Comparison of ENCODE assay signal across 19 cellular contexts in the genomic region with DNA sequence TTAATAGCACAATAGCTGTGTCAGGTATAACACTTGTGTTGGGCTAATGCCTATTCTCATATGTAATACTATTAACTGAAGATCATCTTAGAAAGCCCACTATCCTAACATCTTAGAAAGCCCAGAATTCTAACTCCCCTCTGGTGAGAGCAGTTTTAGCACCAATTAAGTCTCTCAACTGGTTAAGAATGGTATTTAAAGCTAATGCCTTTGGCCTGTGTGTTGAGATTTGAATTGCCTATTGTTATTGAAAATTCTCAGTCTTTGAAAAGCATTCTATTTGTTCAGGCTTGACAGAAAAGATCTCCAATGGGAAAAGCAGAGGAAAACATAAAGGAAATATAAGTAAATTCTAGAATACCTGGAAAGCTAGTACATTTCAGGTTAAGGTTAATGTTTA.
DNase-seq lines count a peak whose midpoint lies in the region; ATAC-seq, FAIRE-seq and TF ChIP-seq lines count a peak whose summit lies in the region.
"Had no signal": no experiment of that assay in that cellular context is flagged by ENCODE, and none has a peak within 500 bp of the region (broad histone marks: within the 10 kb centered on the region; RNA-seq: fewer than 3 reads in every experiment).

No MANE protein-coding gene starts in this region.

- H3K36me3 ChIP-seq in liver (ENCODE audit: control insufficient read depth in 4 of 4, insufficient read depth in 3 of 4, low read depth in 1 of 4, low read length in 3 of 4) (no peaks in the 10 kb centered on the region), HepG2 (replicated peaks in 1 of 2; ENCODE audit: control insufficient read depth in 1 of 2, insufficient read depth in 2 of 2, low read length in 2 of 2) (no peaks in the 10 kb centered on the region), esophagus muscularis mucosa (no peaks in the 10 kb centered on the region), parathyroid adenoma (ENCODE audit: control insufficient read depth, insufficient read depth, low read length) (no peaks in the 10 kb centered on the region), vagina (no peaks in the 10 kb centered on the region), mucosa of descending colon (ENCODE audit: low read depth) (no peaks in the 10 kb centered on the region)

- H3K27me3 ChIP-seq in liver (ENCODE audit: control insufficient read depth in 4 of 4, insufficient read depth in 4 of 4, low read length in 3 of 4) (no peaks in the 10 kb centered on the region), HepG2 (ENCODE audit: control insufficient read depth in 1 of 2, insufficient read depth in 2 of 2, low read length in 2 of 2) (no peaks in the 10 kb centered on the region), esophagus muscularis mucosa (no peaks in the 10 kb centered on the region), parathyroid adenoma (ENCODE audit: control insufficient read depth, insufficient read depth, low read length) (no peaks in the 10 kb centered on the region), vagina (no peaks in the 10 kb centered on the region)
- H3K27me3 ChIP-seq: body of pancreas had no signal

- CTCF ChIA-PET in HepG2 (lab: Yijun Ruan, JAX; ENCODE audit: low intra/inter-chr PET ratio, low total read pairs) = no interaction called here

- TF ChIP-seq EP300 in HepG2 (IDR thresholded peaks at IDR 0.05; ENCODE audit: low read depth in 2 of 2, low read length in 2 of 2) (no peak), HepG2 (CRISPR knock-in tag; IDR thresholded peaks at IDR 0.05; ENCODE audit: borderline replicate concordance) (no peak), esophagus muscularis mucosa (IDR thresholded peaks at IDR 0.05) (no peak)

- no peak overlapping the region for H2AFZ ChIP-seq in HepG2 (ENCODE audit: low read length)
- no peak overlapping the region for H2AFZ ChIP-seq in parathyroid adenoma

- no peak overlapping the region for H3K9ac ChIP-seq in liver (ENCODE audit: low read depth in 1 of 2, low read length in 2 of 2)
- no peak overlapping the region for H3K9ac ChIP-seq in HepG2 (ENCODE audit: insufficient read depth, low read depth, low read length)
- no peak overlapping the region for H3K9ac ChIP-seq in parathyroid adenoma

- H4K20me1 ChIP-seq in HepG2 (ENCODE audit: insufficient read depth, low read length) = no peaks in the 10 kb centered on the region

- H3K79me2 ChIP-seq in HepG2 (ENCODE audit: insufficient read depth, low read length) (no peaks in the 10 kb centered on the region), parathyroid adenoma (no peaks in the 10 kb centered on the region)

- H3K4me2 ChIP-seq in HepG2 (ENCODE audit: low read depth, low read length) = no peak overlapping the region
- H3K4me2 ChIP-seq in parathyroid adenoma (ENCODE audit: low read length) = no peak overlapping the region

- no peaks in the 10 kb centered on the region for H3K4me1 ChIP-seq in liver (ENCODE audit: control insufficient read depth in 4 of 4, insufficient read depth in 4 of 4, low read length in 3 of 4)
- no peaks in the 10 kb centered on the region for H3K4me1 ChIP-seq in HepG2 (ENCODE audit: insufficient read depth, low read length)
- H3K4me1 ChIP-seq in esophagus muscularis mucosa = peaks cover 5 to 8% (median 6%) of the 10 kb centered on the region in 4 donors
- no peaks in the 10 kb centered on the region for H3K4me1 ChIP-seq in parathyroid adenoma
- H3K4me1 ChIP-seq in vagina = peaks cover 16% of the 10 kb centered on the region
- no peaks in the 10 kb centered on the region for H3K4me1 ChIP-seq in mucosa of descending colon (ENCODE audit: low read depth)
- H3K4me1 ChIP-seq: body of pancreas had no signal

- in situ Hi-C loops in HepG2 (cut with HindIII; ENCODE audit: extremely low pct_ligation_motif_present, low pct_unique_long_range_greater_than_20kb) = no loop called here

- H3K27ac ChIP-seq in liver (ENCODE audit: low read depth in 1 of 2, low read length in 2 of 2) (peak overlapping the region; percentile 52 to 54), HepG2 (ENCODE audit: extremely low read length, insufficient read depth, low read length) (no peak overlapping the region), esophagus muscularis mucosa (replicated peaks in 1 of 4) (peak overlapping the region; percentile 50 to 73 (median 66)), parathyroid adenoma (peak overlapping the region; percentile 64), vagina (peak overlapping the region; percentile 60)
- H3K27ac ChIP-seq: RWPE1 had no signal

- no peak for ATAC-seq in HepG2
- ATAC-seq in mucosa of descending colon = no peak
- ATAC-seq: activated CD8-positive, alpha-beta memory T cell treated with anti-CD3 and anti-CD28 coated beads, Interleukin-2, amount 10 ng/mL, durations not matched to agents 7 days and 5 days; GM12878; natural killer cell treated with Interleukin-12 subunit alpha and Interleukin-12 subunit beta and Interleukin-15 and Interleukin-18, amount 100 ng/mL, for 72 hours had no signal

- H3K9me3 ChIP-seq in liver (ENCODE audit: control insufficient read depth in 4 of 4, low read length in 3 of 4) (no peaks in the 10 kb centered on the region), HepG2 (ENCODE audit: low read length) (no peaks in the 10 kb centered on the region), esophagus muscularis mucosa (no peaks in the 10 kb centered on the region), parathyroid adenoma (ENCODE audit: control insufficient read depth, low read length) (no peaks in the 10 kb centered on the region), vagina (no peaks in the 10 kb centered on the region), mucosa of descending colon (no peaks in the 10 kb centered on the region)
- H3K9me3 ChIP-seq: body of pancreas had no signal

- intact Hi-C loops in HepG2 (cut with micrococcal nuclease; ENCODE audit: unreplicated experiment) (no loop called here), esophagus muscularis mucosa (cut with DNase I) (no loop called here), vagina (cut with DNase I) (no loop called here), mucosa of descending colon (cut with DNase I, micrococcal nuclease) (no loop called here)

- no peak for FAIRE-seq in HepG2 (lab: Jason Lieb, UNC)
- FAIRE-seq: GM12878 had no signal

- TF ChIP-seq CTCF in liver (IDR thresholded peaks at IDR 0.05; ENCODE audit: low read depth, low read length, missing input control) = no peak
- no peak for TF ChIP-seq CTCF in HepG2 (CRISPR knock-in tag; IDR thresholded peaks at IDR 0.05)
- no peak for TF ChIP-seq CTCF in esophagus muscularis mucosa (IDR thresholded peaks at IDR 0.05)
- no peak for TF ChIP-seq CTCF in parathyroid adenoma (IDR thresholded peaks at IDR 0.05)
- TF ChIP-seq CTCF in vagina (IDR thresholded peaks at IDR 0.05) = no peak
- TF ChIP-seq CTCF in mucosa of descending colon (IDR thresholded peaks at IDR 0.05) = no peak

- no TSS peak for BruUV-seq in HepG2 (replicated peaks; lab: Mats Ljungman, UMichigan)

- no peak for TF ChIP-seq RAD21 in liver (IDR thresholded peaks at IDR 0.05)
- TF ChIP-seq RAD21 in HepG2 (CRISPR knock-in tag; IDR thresholded peaks at IDR 0.05) = no peak

- POLR2A ChIA-PET in HepG2 (lab: Yijun Ruan, JAX) = no interaction called here

- no peak for DNase-seq in HepG2 (ENCODE audit: low spot score)
- no peak for DNase-seq in esophagus muscularis mucosa (ENCODE audit: extremely low spot score)
- DNase-seq in vagina (ENCODE audit: extremely low spot score in 2 of 2) = no peak
- no peak for DNase-seq in islet precursor cell
- no peak for DNase-seq in stimulated activated naive CD4-positive, alpha-beta T cell (lab: John Stamatoyannopoulos, UW)
- no peak for DNase-seq in mucosa of descending colon
- DNase-seq: activated CD4-positive, CD25-positive, alpha-beta regulatory T cell; activated CD8-positive, alpha-beta memory T cell treated with anti-CD3 and anti-CD28 coated beads, Interleukin-2, amount 10 ng/mL, durations not matched to agents 7 days and 5 days; activated gamma-delta T cell treated with Interleukin-2 at 50 U/mL for 16 hours; body of pancreas; erythroblast; NCI-H2081 treated with DMSO at 0.1 percent for 48 hours; stimulated activated CD4-positive, alpha-beta T cell treated with anti-CD3 and anti-CD28 coated beads, Interleukin-1b, Interleukin-23, amount 100 ng/mL, for 48 hours; T-helper 1 cell had no signal

- TF ChIP-seq POLR2A in HepG2 (IDR thresholded peaks at IDR 0.05; ENCODE audit: insufficient read depth in 1 of 2, low read depth in 2 of 2, low read length in 2 of 2) (no peak), esophagus muscularis mucosa (IDR thresholded peaks at IDR 0.05; ENCODE audit: low read depth) (no peak), vagina (IDR thresholded peaks at IDR 0.05) (no peak)

- H3K4me3 ChIP-seq in liver (ENCODE audit: low read depth in 1 of 3, low read length in 3 of 3) (no peak overlapping the region), HepG2 (replicated peaks in 1 of 3; ENCODE audit: insufficient read depth in 1 of 3, low read depth in 2 of 3, low read length in 3 of 3) (no peak overlapping the region), esophagus muscularis mucosa (no peak overlapping the region), parathyroid adenoma (ENCODE audit: low read depth, low read length) (no peak overlapping the region), vagina (no peak overlapping the region), mucosa of descending colon (no peak overlapping the region)
- H3K4me3 ChIP-seq: body of pancreas, GM12878 had no signal

TF ChIP-seq in liver, 16 proteins besides CTCF, POLR2A, EP300 and RAD21 (continues in another document):
- TF ChIP-seq GABPA (IDR thresholded peaks at IDR 0.05 in 1 of 2, conservative IDR thresholded peaks at IDR 0.05 in 1 of 2) (no peak), NR2F2 (IDR thresholded peaks at IDR 0.05) (no peak), TAF1 (conservative IDR thresholded peaks at IDR 0.05) (no peak), SP1 (IDR thresholded peaks at IDR 0.05) (no peak)

TF ChIP-seq in HepG2, 621 proteins besides CTCF, POLR2A, EP300 and RAD21 (continues in another document):
- no peak for TF ChIP-seq ZNF441 (CRISPR knock-in tag; IDR thresholded peaks at IDR 0.05; ENCODE audit: borderline replicate concordance)
- no peak for TF ChIP-seq NFYC (CRISPR knock-in tag; IDR thresholded peaks at IDR 0.05)
- TF ChIP-seq PAF1 (CRISPR knock-in tag; IDR thresholded peaks at IDR 0.05) = no peak
- TF ChIP-seq, protein P1, sequence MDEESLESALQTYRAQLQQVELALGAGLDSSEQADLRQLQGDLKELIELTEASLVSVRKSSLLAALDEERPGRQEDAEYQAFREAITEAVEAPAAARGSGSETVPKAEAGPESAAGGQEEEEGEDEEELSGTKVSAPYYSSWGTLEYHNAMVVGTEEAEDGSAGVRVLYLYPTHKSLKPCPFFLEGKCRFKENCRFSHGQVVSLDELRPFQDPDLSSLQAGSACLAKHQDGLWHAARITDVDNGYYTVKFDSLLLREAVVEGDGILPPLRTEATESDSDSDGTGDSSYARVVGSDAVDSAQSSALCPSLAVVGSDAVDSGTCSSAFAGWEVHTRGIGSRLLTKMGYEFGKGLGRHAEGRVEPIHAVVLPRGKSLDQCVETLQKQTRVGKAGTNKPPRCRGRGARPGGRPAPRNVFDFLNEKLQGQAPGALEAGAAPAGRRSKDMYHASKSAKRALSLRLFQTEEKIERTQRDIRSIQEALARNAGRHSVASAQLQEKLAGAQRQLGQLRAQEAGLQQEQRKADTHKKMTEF (CRISPR knock-in tag; IDR thresholded peaks at IDR 0.05) = no peak
- TF ChIP-seq ZNF737 (CRISPR knock-in tag; IDR thresholded peaks at IDR 0.05; ENCODE audit: borderline replicate concordance) = no peak
- TF ChIP-seq ZNF143 (CRISPR knock-in tag; IDR thresholded peaks at IDR 0.05) = no peak
- TF ChIP-seq TAF1 (CRISPR knock-in tag; IDR thresholded peaks at IDR 0.05) = no peak
